Comparison of ENCODE assay signal across 8 cellular contexts in the genomic region with DNA sequence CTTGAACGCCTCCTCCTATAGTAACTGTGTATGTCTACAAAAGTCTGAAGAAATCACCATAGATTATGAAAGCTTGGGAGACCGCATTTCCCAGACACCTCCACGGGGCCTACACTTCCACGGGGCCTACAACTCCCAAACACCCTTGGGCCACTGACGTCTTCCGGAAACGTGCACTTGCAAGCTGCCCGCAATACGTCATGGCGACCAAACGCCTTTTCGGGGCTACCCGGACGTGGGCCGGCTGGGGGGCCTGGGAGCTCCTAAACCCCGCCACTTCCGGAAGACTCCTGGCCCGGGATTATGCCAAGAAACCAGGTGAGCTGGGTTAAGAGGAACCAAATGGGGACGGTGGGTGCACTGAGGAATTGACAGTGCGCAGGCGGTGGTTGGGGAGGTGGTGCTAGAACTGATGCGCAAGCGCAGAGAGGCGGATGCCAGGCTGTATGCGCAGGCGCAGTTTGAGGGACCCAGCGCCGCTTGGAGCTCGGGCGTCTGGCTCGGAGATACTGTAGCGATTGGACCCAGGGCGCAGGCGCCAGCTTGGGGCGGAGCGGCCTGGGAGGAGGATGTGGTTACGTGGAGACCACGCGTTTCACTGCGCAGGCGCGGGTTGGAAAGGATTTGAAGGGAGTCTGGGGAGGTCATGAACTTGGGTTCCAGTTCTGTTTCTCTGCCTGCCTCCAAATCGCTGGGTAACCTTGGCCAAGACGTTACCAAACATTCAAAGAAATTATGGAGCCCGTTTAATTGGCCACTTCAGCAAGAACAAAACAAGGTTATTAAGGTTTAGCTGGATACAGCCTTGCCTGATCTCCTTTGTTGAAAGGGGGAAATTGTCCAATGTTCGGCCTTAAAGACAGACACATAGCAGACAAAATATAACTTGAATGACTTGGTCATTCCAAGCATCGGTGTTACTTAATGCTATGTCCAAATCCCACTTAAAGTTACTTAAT.
A peak's percentile ranks its signal among the peaks of the same experiment; 100 is the strongest.
DNase-seq lines count a peak whose midpoint lies in the region; ATAC-seq lines count a peak whose summit lies in the region.

A gene (plus strand): TSS at position 182 of the 959 bp plus-strand sequence. CDS start 19 bp downstream, at position 201.

- ATAC-seq in GM19023 (IDR thresholded peaks at IDR 0.05; ENCODE audit: unreplicated experiment) (peak; percentile 82), HG03280 (IDR thresholded peaks at IDR 0.05; ENCODE audit: unreplicated experiment) (peak; percentile 73)

- peak; percentile 100 for DNase-seq in AG08396 (ENCODE audit: low spot score)
- peak; percentile 98 for DNase-seq in NCI-H345 treated with DMSO at 0.1 percent for 48 hours (lab: John Stamatoyannopoulos, UW; ENCODE audit: unreplicated experiment)
- DNase-seq in activated CD4-positive, CD25-positive, alpha-beta regulatory T cell (lab: John Stamatoyannopoulos, UW) = peak; percentile 95 to 98 (median 97)
- peak; percentile 100 for DNase-seq in central memory CD4-positive, alpha-beta T cell
- DNase-seq in iris pigment epithelial cell (ENCODE audit: low read depth) = peak; percentile 100
- DNase-seq in stimulated activated CD4-positive, alpha-beta T cell treated with anti-CD3 and anti-CD28 coated beads, Interleukin-12 subunit alpha, Interleukin-12 subunit beta, amount 100 ng/mL, for 24 hours (ENCODE audit: low read depth in 2 of 2) = peak; percentile 99

Comparison
In these comparisons a context has a peak if more than half of its experiments do, and no peak if none do; other contexts are left out.
1. Peak in every context shown above with its lines: DNase-seq and ATAC-seq.